ENCODE assay signal across 14 cellular contexts in the genomic region with DNA sequence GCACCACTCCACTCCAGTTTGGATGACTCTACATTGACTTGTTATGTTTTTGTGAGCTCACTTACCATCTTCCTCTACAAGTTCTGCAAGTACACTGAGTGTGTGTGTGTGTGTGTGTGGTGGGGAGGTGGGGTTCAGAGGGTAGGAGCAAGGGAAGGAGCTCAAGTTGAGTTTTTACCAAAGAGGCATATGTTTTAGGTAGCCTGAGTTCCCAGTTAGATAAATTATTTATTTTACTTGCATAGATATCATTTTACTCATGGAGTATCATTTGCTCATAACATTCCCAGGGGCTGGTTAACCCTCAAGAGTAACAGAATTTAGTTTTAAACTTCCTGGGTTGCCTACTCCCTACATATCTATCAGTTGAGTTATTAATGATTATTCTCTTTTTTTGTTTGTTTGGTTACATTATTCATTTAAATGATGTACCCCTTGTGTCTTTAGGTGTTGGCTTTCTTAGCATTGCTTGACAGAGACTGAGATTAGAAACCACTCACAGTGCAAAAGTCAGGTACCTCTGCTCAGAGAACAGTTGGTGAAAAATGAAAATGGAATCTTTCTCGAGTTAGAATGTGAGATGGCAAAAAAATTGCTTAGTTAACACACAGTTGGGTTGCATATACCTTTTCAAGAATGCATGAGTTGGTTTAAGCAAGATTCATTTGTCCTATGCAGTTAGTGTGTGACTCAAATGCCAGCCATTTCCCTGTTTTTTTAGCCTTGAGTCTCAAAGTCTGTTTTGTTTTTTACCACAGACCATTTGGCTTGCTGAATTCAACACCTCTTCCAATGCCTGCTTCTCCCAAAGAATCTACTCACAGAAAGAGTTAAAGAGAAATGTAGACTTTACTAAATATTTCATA. TPM values are rescaled to one million over a fixed set of nuclear protein-coding genes. Genes with fewer than 3 reads are reported as not detected.
DNase-seq lines count a peak whose midpoint lies in the region; ATAC-seq and TF ChIP-seq lines count a peak whose summit lies in the region.
"Had no signal": no experiment of that assay in that cellular context is flagged by ENCODE, and none has a peak within 500 bp of the region (broad histone marks: within the 10 kb centered on the region; RNA-seq: fewer than 3 reads in every experiment).

No MANE protein-coding gene starts in this region.

- TF ChIP-seq CTCF in natural killer cell (IDR thresholded peaks at IDR 0.05): no peak
- TF ChIP-seq CTCF in GM10248 (IDR thresholded peaks at IDR 0.05; ENCODE audit: control extremely low read depth, extremely low read depth, low read depth, missing control alignments): no peak

- no peaks in the 10 kb centered on the region for H3K9me3 Mint-ChIP-seq in natural killer cell treated with Interleukin-12 subunit alpha and Interleukin-12 subunit beta and Interleukin-15 and Interleukin-18, amount 100 ng/mL, for 72 hours
- no peaks in the 10 kb centered on the region for H3K9me3 Mint-ChIP-seq in natural killer cell
- H3K9me3 Mint-ChIP-seq in activated CD4-positive, alpha-beta memory T cell treated with anti-CD3 and anti-CD28 coated beads for 36 hours: no peaks in the 10 kb centered on the region

- CTCF ChIA-PET in activated CD4-positive, alpha-beta memory T cell treated with anti-CD3 and anti-CD28 coated beads for 36 hours (lab: Charles Lee): interaction anchor here (0.5 to 15.1 kb wide), 6 partner anchors 9 to 250 kb away, joined by 3 to 242 read pairs (median 12); partner anchors contain the start of gene TEX48
- CTCF ChIA-PET in GM10248 (lab: Yijun Ruan, JAX): interaction anchor here (1.0 to 2.8 kb wide), 5 partner anchors 9 to 220 kb away, joined by 3 to 13 read pairs (median 5); no protein-coding TSS in a partner anchor

- no peak for ATAC-seq in natural killer cell treated with Interleukin-12 subunit alpha and Interleukin-12 subunit beta and Interleukin-15 and Interleukin-18, amount 100 ng/mL, for 72 hours
- ATAC-seq in natural killer cell: no peak
- no peak for ATAC-seq in HG02981 (IDR thresholded peaks at IDR 0.05; ENCODE audit: unreplicated experiment)
- no peak for ATAC-seq in sciatic nerve
- ATAC-seq: pancreas had no signal

- peak overlapping the region; percentile 41 for H3K27ac ChIP-seq in epithelial cell of prostate
- H3K27ac ChIP-seq: pancreas had no signal

- intact Hi-C loops in natural killer cell (cut with micrococcal nuclease): no loop called here
- intact Hi-C loops in activated CD4-positive, alpha-beta memory T cell treated with anti-CD3 and anti-CD28 coated beads for 36 hours (cut with micrococcal nuclease): loop anchor here (5.0 kb wide), 2 partner anchors 314 to 514 kb away; partner anchors contain the start of genes AKNA and ATP6V1G1
- intact Hi-C loops in sciatic nerve (cut with DNase I): no loop called here

- H3K4me1 Mint-ChIP-seq in natural killer cell treated with Interleukin-12 subunit alpha and Interleukin-12 subunit beta and Interleukin-15 and Interleukin-18, amount 100 ng/mL, for 72 hours (ENCODE audit: low read depth in 2 of 2): peaks cover 0 to 30% of the 10 kb centered on the region in 2 donors
- H3K4me1 Mint-ChIP-seq in natural killer cell: peaks cover 0 to 35% of the 10 kb centered on the region in 2 donors
- peaks cover 59% of the 10 kb centered on the region for H3K4me1 Mint-ChIP-seq in activated CD4-positive, alpha-beta memory T cell treated with anti-CD3 and anti-CD28 coated beads for 36 hours (ENCODE audit: low read depth)

- peaks cover 6% of the 10 kb centered on the region for H3K36me3 Mint-ChIP-seq in natural killer cell treated with Interleukin-12 subunit alpha and Interleukin-12 subunit beta and Interleukin-15 and Interleukin-18, amount 100 ng/mL, for 72 hours
- no peaks in the 10 kb centered on the region for H3K36me3 Mint-ChIP-seq in natural killer cell
- peaks cover 52% of the 10 kb centered on the region for H3K36me3 Mint-ChIP-seq in activated CD4-positive, alpha-beta memory T cell treated with anti-CD3 and anti-CD28 coated beads for 36 hours

- no peak for DNase-seq in natural killer cell treated with Interleukin-12 subunit alpha and Interleukin-12 subunit beta and Interleukin-15 and Interleukin-18, amount 100 ng/mL, for 72 hours (ENCODE audit: low spot score)
- DNase-seq in natural killer cell (no peak), epithelial cell of prostate (ENCODE audit: low read depth, low spot score) (no peak), sciatic nerve (ENCODE audit: low spot score) (no peak), GM10248 (ENCODE audit: extremely low spot score) (no peak)
- no peak for DNase-seq in activated CD4-positive, alpha-beta memory T cell treated with anti-CD3 and anti-CD28 coated beads for 36 hours
- no peak for DNase-seq in effector CD8-positive, alpha-beta T cell (lab: John Stamatoyannopoulos, UW)
- DNase-seq: AML-193, amniotic stem cell, DMS79, mesendoderm, pancreas had no signal

- POLR2A ChIA-PET in activated CD4-positive, alpha-beta memory T cell treated with anti-CD3 and anti-CD28 coated beads for 36 hours (lab: Charles Lee): interaction anchor here (0.6 to 1.6 kb wide), 2 partner anchors 89 to 209 kb away, joined by 3 to 6 read pairs; no protein-coding TSS in a partner anchor
- POLR2A ChIA-PET in GM10248 (lab: Yijun Ruan, JAX): no interaction called here

- no peaks in the 10 kb centered on the region for H3K27me3 Mint-ChIP-seq in natural killer cell treated with Interleukin-12 subunit alpha and Interleukin-12 subunit beta and Interleukin-15 and Interleukin-18, amount 100 ng/mL, for 72 hours
- H3K27me3 Mint-ChIP-seq in natural killer cell (ENCODE audit: low read depth in 2 of 2): no peaks in the 10 kb centered on the region
- H3K27me3 Mint-ChIP-seq in activated CD4-positive, alpha-beta memory T cell treated with anti-CD3 and anti-CD28 coated beads for 36 hours: no peaks in the 10 kb centered on the region

- peak overlapping the region in 1 of 2 donors; percentile 67 for H3K27ac Mint-ChIP-seq in natural killer cell treated with Interleukin-12 subunit alpha and Interleukin-12 subunit beta and Interleukin-15 and Interleukin-18, amount 100 ng/mL, for 72 hours
- H3K27ac Mint-ChIP-seq in natural killer cell: peak overlapping the region in 1 of 2 donors; percentile 85
- H3K27ac Mint-ChIP-seq in activated CD4-positive, alpha-beta memory T cell treated with anti-CD3 and anti-CD28 coated beads for 36 hours: peak overlapping the region; percentile 87

- peak overlapping the region; percentile 91 for H3K4me3 Mint-ChIP-seq in natural killer cell treated with Interleukin-12 subunit alpha and Interleukin-12 subunit beta and Interleukin-15 and Interleukin-18, amount 100 ng/mL, for 72 hours
- H3K4me3 Mint-ChIP-seq in natural killer cell: no peak overlapping the region
- no peak overlapping the region for H3K4me3 Mint-ChIP-seq in activated CD4-positive, alpha-beta memory T cell treated with anti-CD3 and anti-CD28 coated beads for 36 hours

RNA-seq across cellular contexts. Expression of gene TNFSF8, which starts 29.2 kb away (rescaled TPM):
- total RNA-seq in natural killer cell treated with Interleukin-12 subunit alpha and Interleukin-12 subunit beta and Interleukin-15 and Interleukin-18, amount 100 ng/mL, for 72 hours: 1 to 10 TPM; 1.3 to 1.9 TPM
- total RNA-seq in natural killer cell: 1 to 10 TPM; 4.2 to 6.0 (median 4.8) TPM
- 10 to 100 TPM; 37.9 to 38.7 TPM for total RNA-seq in activated CD4-positive, alpha-beta memory T cell treated with anti-CD3 and anti-CD28 coated beads for 36 hours
- total RNA-seq in sciatic nerve: 3.1 TPM
- total RNA-seq: H4 had no signal
